ENCODE assay signal across 9 cellular contexts in genomic region chr6:52305385-52305784, GRCh38. TPM values are rescaled to one million over a fixed set of nuclear protein-coding genes. Genes with fewer than 3 reads are reported as not detected.
DNase-seq lines count a peak whose midpoint lies in the region; ATAC-seq, FAIRE-seq and TF ChIP-seq lines count a peak whose summit lies in the region.
"Had no signal": no experiment of that assay in that cellular context is flagged by ENCODE, and none has a peak within 500 bp of the region (broad histone marks: within the 10 kb centered on the region; RNA-seq: fewer than 3 reads in every experiment).

No MANE protein-coding gene starts in this region.

- peak overlapping the region; percentile 37 for H3K4me3 Mint-ChIP-seq in activated CD8-positive, alpha-beta memory T cell treated with anti-CD3 and anti-CD28 coated beads, Interleukin-2, amount 10 ng/mL, durations not matched to agents 7 days and 5 days
- H3K4me3 Mint-ChIP-seq in glutamatergic neuron (ENCODE audit: unreplicated experiment), result no peak overlapping the region

- no peaks in the 10 kb centered on the region for H4K20me1 ChIP-seq in keratinocyte (ENCODE audit: control insufficient read depth, extremely low read depth, insufficient read depth, low read length)

- peaks cover 2% of the 10 kb centered on the region for H3K36me3 Mint-ChIP-seq in activated CD8-positive, alpha-beta memory T cell treated with anti-CD3 and anti-CD28 coated beads, Interleukin-2, amount 10 ng/mL, durations not matched to agents 7 days and 5 days
- no peaks in the 10 kb centered on the region for H3K36me3 Mint-ChIP-seq in glutamatergic neuron (ENCODE audit: unreplicated experiment)

- H3K4me1 Mint-ChIP-seq in activated CD8-positive, alpha-beta memory T cell treated with anti-CD3 and anti-CD28 coated beads, Interleukin-2, amount 10 ng/mL, durations not matched to agents 7 days and 5 days, result peaks cover 53% of the 10 kb centered on the region
- peaks cover 4% of the 10 kb centered on the region for H3K4me1 Mint-ChIP-seq in glutamatergic neuron (ENCODE audit: low read depth, unreplicated experiment)

- TF ChIP-seq CTCF in Peyer's patch (IDR thresholded peaks at IDR 0.05) (no peak), keratinocyte (optimal IDR thresholded peaks at IDR 0.05 in 1 of 3, IDR thresholded peaks at IDR 0.05 in 1 of 3, conservative IDR thresholded peaks at IDR 0.05 in 1 of 3; ENCODE audit: extremely low read depth in 1 of 3, insufficient read depth in 2 of 3, low read length in 3 of 3) (no peak), thoracic aorta (IDR thresholded peaks at IDR 0.05) (no peak), vagina (IDR thresholded peaks at IDR 0.05) (no peak), glutamatergic neuron (IDR thresholded peaks at IDR 0.05; ENCODE audit: partially characterized antibody, unreplicated experiment) (no peak)

- FAIRE-seq in keratinocyte (lab: Jason Lieb, UNC), result no peak

- H3K4me2 ChIP-seq in keratinocyte (ENCODE audit: control insufficient read depth, extremely low read depth, insufficient read depth, low read depth, low read length), result no peak overlapping the region

- H3K36me3 ChIP-seq in Peyer's patch (no peaks in the 10 kb centered on the region), keratinocyte (ENCODE audit: control insufficient read depth in 2 of 2, extremely low read depth in 1 of 2, insufficient read depth in 2 of 2, low read length in 2 of 2) (no peaks in the 10 kb centered on the region), thoracic aorta (no peaks in the 10 kb centered on the region), vagina (no peaks in the 10 kb centered on the region)
- H3K36me3 ChIP-seq: MG63 had no signal

- DNase-seq in activated CD8-positive, alpha-beta memory T cell treated with anti-CD3 and anti-CD28 coated beads, Interleukin-2, amount 10 ng/mL, durations not matched to agents 7 days and 5 days, result no peak
- no peak for DNase-seq in activated CD8-positive, alpha-beta memory T cell treated with anti-CD3 and anti-CD28 coated beads, Interleukin-2, amount 50 U/mL, for 48 hours
- DNase-seq in Peyer's patch (no peak), keratinocyte (ENCODE audit: low read depth, low spot score) (no peak), thoracic aorta (ENCODE audit: low spot score) (no peak), vagina (ENCODE audit: extremely low spot score in 2 of 2) (no peak), glutamatergic neuron (no peak), NCI-H1436 treated with DMSO at 0.1 percent for 48 hours (lab: John Stamatoyannopoulos, UW) (no peak)
- DNase-seq: MG63 had no signal

- peaks cover 2% of the 10 kb centered on the region for H3K9me3 Mint-ChIP-seq in activated CD8-positive, alpha-beta memory T cell treated with anti-CD3 and anti-CD28 coated beads, Interleukin-2, amount 10 ng/mL, durations not matched to agents 7 days and 5 days (ENCODE audit: low read depth)
- peaks cover 6% of the 10 kb centered on the region for H3K9me3 Mint-ChIP-seq in glutamatergic neuron (ENCODE audit: unreplicated experiment)

- H3K27me3 ChIP-seq in Peyer's patch, result no peaks in the 10 kb centered on the region
- no peaks in the 10 kb centered on the region for H3K27me3 ChIP-seq in keratinocyte (ENCODE audit: control insufficient read depth, extremely low read depth, insufficient read depth, low read length)
- H3K27me3 ChIP-seq in thoracic aorta (replicated peaks; ENCODE audit: insufficient read depth), result no peaks in the 10 kb centered on the region
- H3K27me3 ChIP-seq in vagina, result no peaks in the 10 kb centered on the region
- H3K27me3 ChIP-seq: MG63 had no signal

- CTCF ChIA-PET in activated CD8-positive, alpha-beta memory T cell treated with anti-CD3 and anti-CD28 coated beads, Interleukin-2, amount 10 ng/mL, durations not matched to agents 7 days and 5 days (lab: Charles Lee), result interaction anchor here (1.2 to 4.4 kb wide), 3 partner anchors 20 to 95 kb away, joined by 5 to 21 read pairs (median 14); partner anchors contain the start of genes MCM3 and PAQR8

- H3K4me1 ChIP-seq in Peyer's patch, result peaks cover 3 to 44% (median 19%) of the 10 kb centered on the region in 4 donors
- no peaks in the 10 kb centered on the region for H3K4me1 ChIP-seq in keratinocyte (ENCODE audit: control insufficient read depth, extremely low read depth, insufficient read depth, low read length)
- H3K4me1 ChIP-seq in thoracic aorta (ENCODE audit: control insufficient read depth in 1 of 2, low read depth in 2 of 2), result peaks cover 11 to 14% of the 10 kb centered on the region in 2 donors
- H3K4me1 ChIP-seq in vagina, result peaks cover 18% of the 10 kb centered on the region

- H3K9me1 ChIP-seq in keratinocyte (ENCODE audit: control insufficient read depth, extremely low read depth, insufficient read depth, low read length), result no peaks in the 10 kb centered on the region

- intact Hi-C loops in vagina (cut with DNase I), result no loop called here

- peak overlapping the region; percentile 79 for H3K27ac Mint-ChIP-seq in activated CD8-positive, alpha-beta memory T cell treated with anti-CD3 and anti-CD28 coated beads, Interleukin-2, amount 10 ng/mL, durations not matched to agents 7 days and 5 days
- H3K27ac Mint-ChIP-seq in glutamatergic neuron (ENCODE audit: unreplicated experiment), result no peak overlapping the region

- TF ChIP-seq POLR2A in Peyer's patch (IDR thresholded peaks at IDR 0.05), result no peak
- no peak for TF ChIP-seq POLR2A in vagina (IDR thresholded peaks at IDR 0.05)

- dilution Hi-C loops in keratinocyte (cut with MboI; ENCODE audit: extremely low pct_ligation_motif_present, low sequenced_read_pairs), result no loop called here

- ATAC-seq in activated CD8-positive, alpha-beta memory T cell treated with anti-CD3 and anti-CD28 coated beads, Interleukin-2, amount 10 ng/mL, durations not matched to agents 7 days and 5 days, result no peak
- ATAC-seq in thoracic aorta (ENCODE audit: insufficient number of reproducible peaks, low FRiP score, low read depth), result no peak

- H3K9me3 ChIP-seq in Peyer's patch (no peaks in the 10 kb centered on the region), keratinocyte (ENCODE audit: control insufficient read depth, low read depth, low read length) (no peaks in the 10 kb centered on the region), thoracic aorta (no peaks in the 10 kb centered on the region), vagina (no peaks in the 10 kb centered on the region)
- H3K9me3 ChIP-seq: MG63 had no signal

- H3K27ac ChIP-seq in Peyer's patch, result peak overlapping the region; percentile 44 to 82 (median 64)
- no peak overlapping the region for H3K27ac ChIP-seq in keratinocyte (ENCODE audit: control insufficient read depth, insufficient read depth, low read length)
- peak overlapping the region; percentile 42 for H3K27ac ChIP-seq in thoracic aorta
- no peak overlapping the region for H3K27ac ChIP-seq in vagina

- H3K27me3 Mint-ChIP-seq in activated CD8-positive, alpha-beta memory T cell treated with anti-CD3 and anti-CD28 coated beads, Interleukin-2, amount 10 ng/mL, durations not matched to agents 7 days and 5 days, result no peaks in the 10 kb centered on the region
- H3K27me3 Mint-ChIP-seq in glutamatergic neuron (ENCODE audit: unreplicated experiment), result peaks cover 6% of the 10 kb centered on the region

- no peaks in the 10 kb centered on the region for H3K79me2 ChIP-seq in keratinocyte (ENCODE audit: control insufficient read depth, insufficient read depth, low read length)

- H2AFZ ChIP-seq in keratinocyte (ENCODE audit: control insufficient read depth, low read length), result peak overlapping the region; percentile 56

- no peak overlapping the region for H3K4me3 ChIP-seq in Peyer's patch
- H3K4me3 ChIP-seq in keratinocyte (ENCODE audit: control insufficient read depth in 2 of 3, extremely low read depth in 1 of 3, insufficient read depth in 2 of 3, low read depth in 1 of 3, low read length in 3 of 3), result no peak overlapping the region
- H3K4me3 ChIP-seq in thoracic aorta, result peak overlapping the region; percentile 45
- no peak overlapping the region for H3K4me3 ChIP-seq in vagina
- H3K4me3 ChIP-seq: MG63 had no signal

- H3K9ac ChIP-seq in keratinocyte (ENCODE audit: control insufficient read depth, extremely low read depth, insufficient read depth, low read length), result no peak overlapping the region

RNA-seq across cellular contexts. Expression of gene MCM3, which starts 20.8 kb away (rescaled TPM):
- 100 to 1,000 TPM; 248 to 262 TPM for total RNA-seq in activated CD8-positive, alpha-beta memory T cell treated with anti-CD3 and anti-CD28 coated beads, Interleukin-2, amount 10 ng/mL, durations not matched to agents 7 days and 5 days
- total RNA-seq in Peyer's patch (10 to 100 TPM; 24.9 to 71.8 (median 30.4) TPM), thoracic aorta (10 to 100 TPM; 24.0 to 30.8 TPM), vagina (36.3 TPM), glutamatergic neuron (ENCODE audit: unreplicated experiment) (21.5 TPM)
- polyA plus RNA-seq in keratinocyte, result 30.1 to 70.5 TPM (median 60.9 TPM) in 3 replicates
- 16.9 TPM for polyA plus RNA-seq in keratinocyte (2011; ENCODE audit: low read depth)
- polyA plus RNA-seq in keratinocyte (2011; cell fraction: cytosol; rRNA removed), result 29.7 and 32.3 TPM in 2 replicates
- polyA plus RNA-seq in keratinocyte (2011; cell fraction: nucleus; rRNA removed), result 47.7 and 50.8 TPM in 2 replicates
- 8.6 and 46.4 TPM in 2 replicates for polyA plus RNA-seq in keratinocyte (2012; ENCODE audit: low replicate concordance)
- polyA minus RNA-seq in keratinocyte, result 37.4 to 71.2 TPM (median 64.5 TPM) in 3 replicates
- 26.1 TPM for polyA minus RNA-seq in keratinocyte (2011; cell fraction: cytosol; rRNA and poly(A)+ RNA removed)
- 22.8 and 33.5 TPM in 2 replicates for polyA minus RNA-seq in keratinocyte (2011; cell fraction: nucleus; rRNA and poly(A)+ RNA removed)

RNA-seq across cellular contexts. Expression of gene PAQR8, which starts 56.6 kb away (rescaled TPM):
- 10 to 100 TPM; 12.1 to 12.5 TPM for total RNA-seq in activated CD8-positive, alpha-beta memory T cell treated with anti-CD3 and anti-CD28 coated beads, Interleukin-2, amount 10 ng/mL, durations not matched to agents 7 days and 5 days
- total RNA-seq in Peyer's patch, result 100 to 1,000 TPM in 3 of 4 donors, 1 to 10 TPM in 1; 9.1 to 300 (median 210) TPM
- 0.80 to 1.6 TPM (median 1.3 TPM) in 3 replicates for polyA plus RNA-seq in keratinocyte
- 0.14 TPM for polyA plus RNA-seq in keratinocyte (2011; ENCODE audit: low read depth)
- polyA plus RNA-seq in keratinocyte (2011; cell fraction: cytosol; rRNA removed), result 0.69 and 0.71 TPM in 2 replicates
- 1.1 and 1.3 TPM in 2 replicates for polyA plus RNA-seq in keratinocyte (2011; cell fraction: nucleus; rRNA removed)
- polyA plus RNA-seq in keratinocyte (2012; ENCODE audit: low replicate concordance), result 0.41 and 1.4 TPM in 2 replicates
- 1.5 to 2.4 TPM (median 1.6 TPM) in 3 replicates for polyA minus RNA-seq in keratinocyte
- polyA minus RNA-seq in keratinocyte (2011; cell fraction: cytosol; rRNA and poly(A)+ RNA removed), result 3.6 TPM
- polyA minus RNA-seq in keratinocyte (2011; cell fraction: nucleus; rRNA and poly(A)+ RNA removed), result 1.4 and 1.6 TPM in 2 replicates
- 1 to 10 TPM; 4.1 to 7.3 TPM for total RNA-seq in thoracic aorta
- 8.8 TPM for total RNA-seq in vagina
- total RNA-seq in glutamatergic neuron (ENCODE audit: unreplicated experiment), result 2.7 TPM

Comparison
In these comparisons a context has a peak if more than half of its experiments do, and no peak if none do; other contexts are left out.
1. H3K27ac ChIP-seq: peak in Peyer's patch (4 of 4) and thoracic aorta (2 of 2); none in keratinocyte (single experiment) and vagina (single experiment).